27 cellular contexts compared by ENCODE assay signal in the genomic region with DNA sequence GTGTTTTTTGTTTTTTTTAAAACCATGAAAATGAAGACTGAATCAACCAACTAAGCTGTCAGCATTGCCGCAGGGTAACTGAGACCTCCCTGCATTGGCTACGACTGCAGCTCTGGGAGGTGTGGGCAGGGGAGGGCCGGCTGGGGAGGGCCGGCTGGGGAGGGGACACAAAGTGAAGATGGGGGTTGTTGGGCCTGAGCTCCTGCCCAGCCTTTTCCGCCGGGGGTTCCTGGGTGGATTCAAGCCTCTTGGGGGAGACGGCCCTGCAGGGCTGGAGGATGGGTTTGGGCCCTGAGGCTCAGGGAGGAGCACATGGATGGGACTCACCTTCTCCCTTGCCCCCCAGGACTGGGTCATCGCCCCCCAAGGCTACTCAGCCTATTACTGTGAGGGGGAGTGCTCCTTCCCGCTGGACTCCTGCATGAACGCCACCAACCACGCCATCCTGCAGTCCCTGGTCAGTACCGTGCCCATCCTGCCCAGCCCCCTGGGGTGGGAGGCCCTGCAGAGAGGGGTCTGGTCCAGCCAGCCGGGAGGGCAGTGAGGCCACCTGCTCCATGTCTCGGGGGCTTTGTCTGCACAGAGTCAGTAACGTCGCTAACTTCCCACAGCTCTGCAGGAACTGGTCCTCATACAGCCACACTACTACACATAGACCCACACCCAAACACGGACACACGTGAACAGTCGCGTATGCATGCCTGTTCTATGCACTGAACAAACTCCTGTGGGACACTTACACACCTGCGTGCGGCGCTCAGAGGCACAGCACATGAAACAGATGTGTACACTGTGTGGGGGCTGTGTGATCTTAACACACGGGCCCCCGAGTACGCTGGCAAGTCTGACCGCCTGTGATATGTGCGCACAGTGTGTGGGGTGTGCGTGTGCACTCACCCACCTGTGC. TPM values are rescaled to one million over a fixed set of nuclear protein-coding genes. Genes with fewer than 3 reads are reported as not detected.
"Had no signal": no experiment of that assay in that cellular context is flagged by ENCODE, and none has a peak within 500 bp of the region (broad histone marks: within the 10 kb centered on the region; RNA-seq: fewer than 3 reads in every experiment).

No MANE protein-coding gene starts in this region.

- H3K27me3 Mint-ChIP-seq: activated CD4-positive, alpha-beta T cell treated with anti-CD3 and anti-CD28 coated beads, Interleukin-2, amount 10 ng/mL, durations not matched to agents 7 days and 5 days; activated CD8-positive, alpha-beta memory T cell treated with anti-CD3 and anti-CD28 coated beads, Interleukin-2, amount 10 ng/mL, durations not matched to agents 7 days and 5 days; activated CD8-positive, alpha-beta T cell treated with anti-CD3 and anti-CD28 coated beads for 36 hours; activated naive CD8-positive, alpha-beta T cell; memory B cell; stimulated activated naive B cell treated with anti-CD40 and anti-IgM and Interleukin-4, amounts not matched to agents 10 μg/mL and 1 μg/mL and 100 μg/mL, for 72 hours; T-cell had no signal

- H3K4me1 ChIP-seq: adrenal gland, breast epithelium, heart right ventricle, uterus had no signal

- H3K36me3 ChIP-seq: breast epithelium, uterus had no signal

- DNase-seq: activated CD4-positive, alpha-beta T cell treated with anti-CD3 and anti-CD28 coated beads, Interleukin-2, amount 10 ng/mL, durations not matched to agents 7 days and 5 days; activated CD4-positive, CD25-positive, alpha-beta regulatory T cell treated with anti-CD3 and anti-CD28 coated beads, Interleukin-2, amount 50 U/mL, for 72 hours; activated CD8-positive, alpha-beta memory T cell treated with anti-CD3 and anti-CD28 coated beads, Interleukin-2, amount 10 ng/mL, durations not matched to agents 7 days and 5 days; activated CD8-positive, alpha-beta T cell treated with anti-CD3 and anti-CD28 coated beads for 36 hours; activated naive CD4-positive, alpha-beta T cell; activated T-cell treated with anti-CD3 and anti-CD28 coated beads for 4 hours; adrenal gland; cerebellar nuclear complex; cortex of kidney; erythroblast; foreskin fibroblast; heart right ventricle; islet precursor cell; left colon; nucleus accumbens; retina; stimulated activated CD4-positive, alpha-beta T cell treated with anti-CD3 and anti-CD28 coated beads, Interleukin-12 subunit alpha, Interleukin-12 subunit beta, amount 100 ng/mL, for 4 hours; stimulated activated naive B cell treated with anti-CD40 and anti-IgM and Interleukin-4, amounts not matched to agents 10 μg/mL and 1 μg/mL and 100 μg/mL, for 72 hours; T-cell; trophoblast cell had no signal

- H3K36me3 Mint-ChIP-seq: activated naive CD8-positive, alpha-beta T cell had no signal

- H3K27ac Mint-ChIP-seq: activated CD4-positive, alpha-beta T cell treated with anti-CD3 and anti-CD28 coated beads, Interleukin-2, amount 10 ng/mL, durations not matched to agents 7 days and 5 days; activated CD8-positive, alpha-beta memory T cell treated with anti-CD3 and anti-CD28 coated beads, Interleukin-2, amount 10 ng/mL, durations not matched to agents 7 days and 5 days; activated CD8-positive, alpha-beta T cell treated with anti-CD3 and anti-CD28 coated beads for 36 hours; activated naive CD8-positive, alpha-beta T cell; memory B cell; nephron; T-helper 2 cell treated with Interferon-gamma antibody and Interleukin-4, amounts not matched to agents 5 μg/mL and 100 μg/mL, for 36 hours had no signal

- H3K9me3 Mint-ChIP-seq: activated CD4-positive, alpha-beta T cell treated with anti-CD3 and anti-CD28 coated beads, Interleukin-2, amount 10 ng/mL, durations not matched to agents 7 days and 5 days; activated CD8-positive, alpha-beta T cell treated with anti-CD3 and anti-CD28 coated beads for 36 hours; memory B cell; nephron; stimulated activated naive B cell treated with anti-CD40 and anti-IgM and Interleukin-4, amounts not matched to agents 10 μg/mL and 1 μg/mL and 100 μg/mL, for 72 hours; T-cell; T-helper 2 cell treated with Interferon-gamma antibody and Interleukin-4, amounts not matched to agents 5 μg/mL and 100 μg/mL, for 36 hours had no signal

- ATAC-seq: activated CD8-positive, alpha-beta memory T cell treated with anti-CD3 and anti-CD28 coated beads, Interleukin-2, amount 10 ng/mL, durations not matched to agents 7 days and 5 days; activated CD8-positive, alpha-beta T cell treated with anti-CD3 and anti-CD28 coated beads for 36 hours; left colon; stimulated activated naive B cell treated with anti-CD40 and anti-IgM and Interleukin-4, amounts not matched to agents 10 μg/mL and 1 μg/mL and 100 μg/mL, for 72 hours; T-cell had no signal

- H3K27ac ChIP-seq: adrenal gland, breast epithelium, heart right ventricle, uterus, VCaP had no signal

- H3K4me3 ChIP-seq: adrenal gland, breast epithelium, heart right ventricle, uterus had no signal

- H3K4me3 Mint-ChIP-seq: activated CD4-positive, alpha-beta T cell treated with anti-CD3 and anti-CD28 coated beads, Interleukin-2, amount 10 ng/mL, durations not matched to agents 7 days and 5 days; activated CD8-positive, alpha-beta memory T cell treated with anti-CD3 and anti-CD28 coated beads, Interleukin-2, amount 10 ng/mL, durations not matched to agents 7 days and 5 days; activated CD8-positive, alpha-beta T cell treated with anti-CD3 and anti-CD28 coated beads for 36 hours; activated naive CD8-positive, alpha-beta T cell; memory B cell; nephron; stimulated activated naive B cell treated with anti-CD40 and anti-IgM and Interleukin-4, amounts not matched to agents 10 μg/mL and 1 μg/mL and 100 μg/mL, for 72 hours; T-cell; T-helper 2 cell treated with Interferon-gamma antibody and Interleukin-4, amounts not matched to agents 5 μg/mL and 100 μg/mL, for 36 hours had no signal

- H3K4me1 Mint-ChIP-seq: nephron had no signal

- H3K9me3 ChIP-seq: adrenal gland, breast epithelium, heart right ventricle, uterus had no signal

- H3K27me3 ChIP-seq: adrenal gland, breast epithelium, heart right ventricle, uterus had no signal

RNA-seq across cellular contexts. Expression of a gene that starts 31.5 kb away (rescaled TPM):
- total RNA-seq: activated CD4-positive, alpha-beta T cell treated with anti-CD3 and anti-CD28 coated beads, Interleukin-2, amount 10 ng/mL, durations not matched to agents 7 days and 5 days; activated CD8-positive, alpha-beta memory T cell treated with anti-CD3 and anti-CD28 coated beads, Interleukin-2, amount 10 ng/mL, durations not matched to agents 7 days and 5 days had no signal
